In the genomic region with DNA sequence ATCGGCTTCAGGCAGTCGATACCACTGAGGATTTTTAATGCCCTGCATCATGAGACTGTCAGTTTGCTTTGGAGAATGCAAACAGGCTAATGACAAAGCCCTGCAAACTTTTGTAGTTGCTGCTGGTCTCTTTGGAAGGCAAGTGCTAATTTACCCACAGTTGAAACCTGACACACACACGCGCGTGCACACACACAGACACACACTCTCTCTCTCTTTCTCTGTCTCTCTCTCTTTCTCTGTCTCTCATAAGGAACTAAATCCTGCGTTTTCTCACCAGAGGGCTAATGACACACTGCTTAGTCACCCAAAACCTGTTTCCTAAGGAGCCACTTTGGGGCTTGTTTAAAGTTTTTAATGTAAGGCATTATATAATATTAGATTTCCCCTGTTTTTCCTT, we compare ENCODE assay signal across 15 cellular contexts.
A peak's percentile ranks its signal among the peaks of the same experiment; 100 is the strongest.
DNase-seq lines count a peak whose midpoint lies in the region; ATAC-seq and TF ChIP-seq lines count a peak whose summit lies in the region.
"Had no signal": no experiment of that assay in that cellular context is flagged by ENCODE, and none has a peak within 500 bp of the region (broad histone marks: within the 10 kb centered on the region; RNA-seq: fewer than 3 reads in every experiment).

No MANE protein-coding gene starts in this region.

- H3K4me1 ChIP-seq in HUES48 (ENCODE audit: control insufficient read depth, insufficient read depth, low read length), result peaks cover 12% of the 10 kb centered on the region; the same call in 1 of the 2 replicates
- H3K4me1 ChIP-seq: BLaER1, parathyroid adenoma had no signal

- POLR2A ChIA-PET in WTC11 (lab: Charles Lee), result no interaction called here

- H3K4me3 ChIP-seq in HUES48 (ENCODE audit: low read depth, low read length) (no peak overlapping the region), astrocyte of the spinal cord (ENCODE audit: low read depth, low read length) (no peak overlapping the region)
- H3K4me3 ChIP-seq: BLaER1 had no signal

- ATAC-seq in WTC11 (no peak), HG03460 (IDR thresholded peaks at IDR 0.05; ENCODE audit: unreplicated experiment) (no peak), HG02642 (IDR thresholded peaks at IDR 0.05; ENCODE audit: poor library complexity, unreplicated experiment) (no peak)
- ATAC-seq: stimulated activated naive CD8-positive, alpha-beta T cell treated with anti-CD3 and anti-CD28 coated beads, Interleukin-15, Interleukin-2, amounts not matched to agents 100 U/mL and 50 U/mL, for 24 hours had no signal

- no peaks in the 10 kb centered on the region for H3K27me3 ChIP-seq in HUES48 (ENCODE audit: control insufficient read depth, insufficient read depth, low read length)
- H3K27me3 ChIP-seq: BLaER1 had no signal

- H3K9me3 ChIP-seq in HUES48 (ENCODE audit: control insufficient read depth, insufficient read depth, low read length), result no peaks in the 10 kb centered on the region
- H3K9me3 ChIP-seq: BLaER1 had no signal

- intact Hi-C loops in Calu3 (cut with micrococcal nuclease; ENCODE audit: unreplicated experiment), result no loop called here

- CTCF ChIA-PET in Calu3 (lab: Charles Lee), result no interaction called here
- CTCF ChIA-PET in WTC11 (lab: Charles Lee), result no interaction called here

- H3K4me1 Mint-ChIP-seq in Calu3 (ENCODE audit: low read depth, unreplicated experiment), result peaks cover 47% of the 10 kb centered on the region
- H3K4me1 Mint-ChIP-seq in WTC11, result peaks cover 18% of the 10 kb centered on the region
- H3K4me1 Mint-ChIP-seq: activated naive CD8-positive, alpha-beta T cell treated with anti-CD3 and anti-CD28 coated beads for 36 hours had no signal

- TF ChIP-seq CTCF in Calu3 (IDR thresholded peaks at IDR 0.05; ENCODE audit: unreplicated experiment) (no peak), astrocyte of the spinal cord (IDR thresholded peaks at IDR 0.05; ENCODE audit: low read depth, low read length) (no peak), WTC11 (IDR thresholded peaks at IDR 0.05) (no peak)

- peak overlapping the region; percentile 6 for H3K27ac ChIP-seq in HUES48 (ENCODE audit: low read depth, low read length)
- H3K27ac ChIP-seq: BLaER1, parathyroid adenoma had no signal

- no TSS peak for BruUV-seq in Calu3 (replicated peaks; lab: Mats Ljungman, UMichigan)

- no peak overlapping the region for H3K9ac ChIP-seq in HUES48 (ENCODE audit: low read depth, low read length)
- H3K9ac ChIP-seq: BLaER1, parathyroid adenoma had no signal

- H3K9me3 Mint-ChIP-seq in Calu3 (ENCODE audit: low read depth, unreplicated experiment), result peaks cover 6% of the 10 kb centered on the region
- peaks cover 6% of the 10 kb centered on the region for H3K9me3 Mint-ChIP-seq in WTC11
- H3K9me3 Mint-ChIP-seq: activated naive CD8-positive, alpha-beta T cell treated with anti-CD3 and anti-CD28 coated beads for 36 hours had no signal

- peak; percentile 60 for DNase-seq in Calu3
- DNase-seq in astrocyte of the spinal cord (ENCODE audit: low read depth, low spot score), result peak; percentile 12
- peak; percentile 28 for DNase-seq in kidney glomerular epithelial cell (lab: John Stamatoyannopoulos, UW)
- no peak for DNase-seq in epidermal melanocyte (ENCODE audit: insufficient read length, low spot score)
- DNase-seq in WTC11 (ENCODE audit: low spot score), result no peak
- DNase-seq: activated naive CD8-positive, alpha-beta T cell treated with anti-CD3 and anti-CD28 coated beads for 36 hours; cortex of kidney; NCI-H2107; stimulated activated CD4-positive, alpha-beta T cell treated with anti-CD3 and anti-CD28 coated beads, Interleukin-4, amount 100 ng/mL, for 1 hour; stimulated activated naive CD8-positive, alpha-beta T cell treated with anti-CD3 and anti-CD28 coated beads, Interleukin-15, Interleukin-2, amounts not matched to agents 100 U/mL and 50 U/mL, for 24 hours had no signal

- no peaks in the 10 kb centered on the region for H3K36me3 ChIP-seq in HUES48 (ENCODE audit: control insufficient read depth, insufficient read depth, low read length)
- H3K36me3 ChIP-seq: BLaER1 had no signal

- H3K36me3 Mint-ChIP-seq in Calu3 (ENCODE audit: insufficient read depth, unreplicated experiment) (peaks cover 5% of the 10 kb centered on the region), WTC11 (no peaks in the 10 kb centered on the region)
- H3K36me3 Mint-ChIP-seq: activated naive CD8-positive, alpha-beta T cell treated with anti-CD3 and anti-CD28 coated beads for 36 hours had no signal

- H3K27ac Mint-ChIP-seq in Calu3 (ENCODE audit: unreplicated experiment), result peak overlapping the region; percentile 46
- H3K27ac Mint-ChIP-seq in WTC11, result no peak overlapping the region
- H3K27ac Mint-ChIP-seq: activated naive CD8-positive, alpha-beta T cell treated with anti-CD3 and anti-CD28 coated beads for 36 hours had no signal

- no peaks in the 10 kb centered on the region for H3K27me3 Mint-ChIP-seq in Calu3 (ENCODE audit: unreplicated experiment)
- H3K27me3 Mint-ChIP-seq in WTC11 (ENCODE audit: low read depth), result no peaks in the 10 kb centered on the region
- H3K27me3 Mint-ChIP-seq: activated naive CD8-positive, alpha-beta T cell treated with anti-CD3 and anti-CD28 coated beads for 36 hours had no signal

- in situ Hi-C loops in astrocyte of the spinal cord (cut with HindIII; ENCODE audit: low sequenced_read_pairs), result no loop called here

- H3K4me3 Mint-ChIP-seq in Calu3 (ENCODE audit: low read depth, unreplicated experiment) (peak overlapping the region; percentile 47), WTC11 (no peak overlapping the region)
- H3K4me3 Mint-ChIP-seq: activated naive CD8-positive, alpha-beta T cell treated with anti-CD3 and anti-CD28 coated beads for 36 hours had no signal

TF ChIP-seq in WTC11, 78 proteins besides CTCF, POLR2A, EP300 and RAD21 (continues in another document):
- no peak for TF ChIP-seq E2F1 (CRISPR knock-in tag; IDR thresholded peaks at IDR 0.05)
- TF ChIP-seq ZNF263 (CRISPR knock-in tag; IDR thresholded peaks at IDR 0.05; ENCODE audit: low read depth), result no peak
- TF ChIP-seq, protein P1, sequence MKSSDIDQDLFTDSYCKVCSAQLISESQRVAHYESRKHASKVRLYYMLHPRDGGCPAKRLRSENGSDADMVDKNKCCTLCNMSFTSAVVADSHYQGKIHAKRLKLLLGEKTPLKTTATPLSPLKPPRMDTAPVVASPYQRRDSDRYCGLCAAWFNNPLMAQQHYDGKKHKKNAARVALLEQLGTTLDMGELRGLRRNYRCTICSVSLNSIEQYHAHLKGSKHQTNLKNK (CRISPR knock-in tag; IDR thresholded peaks at IDR 0.05), result no peak
- TF ChIP-seq ZNF416 (CRISPR knock-in tag; IDR thresholded peaks at IDR 0.05), result no peak
- no peak for TF ChIP-seq TCF7 (CRISPR knock-in tag; IDR thresholded peaks at IDR 0.05; ENCODE audit: low read depth)
- TF ChIP-seq ZBTB21 (CRISPR knock-in tag; IDR thresholded peaks at IDR 0.05; ENCODE audit: borderline replicate concordance), result no peak
- TF ChIP-seq, protein P2, sequence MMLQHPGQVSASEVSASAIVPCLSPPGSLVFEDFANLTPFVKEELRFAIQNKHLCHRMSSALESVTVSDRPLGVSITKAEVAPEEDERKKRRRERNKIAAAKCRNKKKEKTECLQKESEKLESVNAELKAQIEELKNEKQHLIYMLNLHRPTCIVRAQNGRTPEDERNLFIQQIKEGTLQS (CRISPR knock-in tag; conservative IDR thresholded peaks at IDR 0.05), result no peak
- TF ChIP-seq, protein P3, sequence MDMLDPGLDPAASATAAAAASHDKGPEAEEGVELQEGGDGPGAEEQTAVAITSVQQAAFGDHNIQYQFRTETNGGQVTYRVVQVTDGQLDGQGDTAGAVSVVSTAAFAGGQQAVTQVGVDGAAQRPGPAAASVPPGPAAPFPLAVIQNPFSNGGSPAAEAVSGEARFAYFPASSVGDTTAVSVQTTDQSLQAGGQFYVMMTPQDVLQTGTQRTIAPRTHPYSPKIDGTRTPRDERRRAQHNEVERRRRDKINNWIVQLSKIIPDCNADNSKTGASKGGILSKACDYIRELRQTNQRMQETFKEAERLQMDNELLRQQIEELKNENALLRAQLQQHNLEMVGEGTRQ (CRISPR knock-in tag; IDR thresholded peaks at IDR 0.05), result no peak
- no peak for TF ChIP-seq ZNF121 (CRISPR knock-in tag; IDR thresholded peaks at IDR 0.05)
- TF ChIP-seq, protein P4, sequence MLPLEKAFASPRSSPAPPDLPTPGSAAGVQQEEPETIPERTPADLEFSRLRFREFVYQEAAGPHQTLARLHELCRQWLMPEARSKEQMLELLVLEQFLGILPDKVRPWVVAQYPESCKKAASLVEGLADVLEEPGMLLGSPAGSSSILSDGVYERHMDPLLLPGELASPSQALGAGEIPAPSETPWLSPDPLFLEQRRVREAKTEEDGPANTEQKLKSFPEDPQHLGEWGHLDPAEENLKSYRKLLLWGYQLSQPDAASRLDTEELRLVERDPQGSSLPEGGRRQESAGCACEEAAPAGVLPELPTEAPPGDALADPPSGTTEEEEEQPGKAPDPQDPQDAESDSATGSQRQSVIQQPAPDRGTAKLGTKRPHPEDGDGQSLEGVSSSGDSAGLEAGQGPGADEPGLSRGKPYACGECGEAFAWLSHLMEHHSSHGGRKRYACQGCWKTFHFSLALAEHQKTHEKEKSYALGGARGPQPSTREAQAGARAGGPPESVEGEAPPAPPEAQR (CRISPR knock-in tag; IDR thresholded peaks at IDR 0.05), result no peak
- no peak for TF ChIP-seq ELF4 (CRISPR knock-in tag; IDR thresholded peaks at IDR 0.05; ENCODE audit: low read depth)
- no peak for TF ChIP-seq SP1 (CRISPR knock-in tag; conservative IDR thresholded peaks at IDR 0.05)
- no peak for TF ChIP-seq NR1H2 (CRISPR knock-in tag; IDR thresholded peaks at IDR 0.05)
- TF ChIP-seq, protein P5, sequence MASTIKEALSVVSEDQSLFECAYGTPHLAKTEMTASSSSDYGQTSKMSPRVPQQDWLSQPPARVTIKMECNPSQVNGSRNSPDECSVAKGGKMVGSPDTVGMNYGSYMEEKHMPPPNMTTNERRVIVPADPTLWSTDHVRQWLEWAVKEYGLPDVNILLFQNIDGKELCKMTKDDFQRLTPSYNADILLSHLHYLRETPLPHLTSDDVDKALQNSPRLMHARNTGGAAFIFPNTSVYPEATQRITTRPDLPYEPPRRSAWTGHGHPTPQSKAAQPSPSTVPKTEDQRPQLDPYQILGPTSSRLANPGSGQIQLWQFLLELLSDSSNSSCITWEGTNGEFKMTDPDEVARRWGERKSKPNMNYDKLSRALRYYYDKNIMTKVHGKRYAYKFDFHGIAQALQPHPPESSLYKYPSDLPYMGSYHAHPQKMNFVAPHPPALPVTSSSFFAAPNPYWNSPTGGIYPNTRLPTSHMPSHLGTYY (CRISPR knock-in tag; IDR thresholded peaks at IDR 0.05), result no peak

Comparison
In these comparisons a context has a peak if more than half of its experiments do, and no peak if none do; other contexts are left out.
1. DNase-seq: peak in Calu3 (single experiment), astrocyte of the spinal cord (single experiment) and kidney glomerular epithelial cell (single experiment); none in epidermal melanocyte (single experiment) and WTC11 (single experiment).